In the genomic region with DNA sequence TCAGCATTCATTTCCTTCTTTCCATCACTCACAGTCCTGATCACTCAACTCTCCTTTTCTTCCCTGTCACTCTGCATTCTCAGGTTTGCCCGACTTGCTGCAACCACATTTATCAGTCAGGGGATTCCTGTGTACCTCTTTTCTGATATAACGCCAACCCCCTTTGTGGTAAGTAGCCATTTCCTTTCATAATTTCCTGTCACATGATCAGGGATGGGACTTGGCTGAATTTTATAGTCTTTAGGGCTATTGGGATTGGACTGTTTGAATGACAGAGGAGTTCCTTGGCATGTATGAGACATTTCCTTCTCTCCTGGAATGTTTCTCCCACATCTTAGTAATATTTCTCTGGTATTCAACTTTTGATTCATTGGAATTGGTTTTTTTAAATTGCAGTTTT, we compare ENCODE assay signal across 10 cellular contexts. TPM values are rescaled to one million over a fixed set of nuclear protein-coding genes. Genes with fewer than 3 reads are reported as not detected.
DNase-seq lines count a peak whose midpoint lies in the region; ATAC-seq and TF ChIP-seq lines count a peak whose summit lies in the region.
"Had no signal": no experiment of that assay in that cellular context is flagged by ENCODE, and none has a peak within 500 bp of the region (broad histone marks: within the 10 kb centered on the region; RNA-seq: fewer than 3 reads in every experiment).

No MANE protein-coding gene starts in this region.

- H2BK5ac ChIP-seq in neuronal stem cell (ENCODE audit: low read length) = no peak overlapping the region

- TF ChIP-seq POLR2A in NB4 (IDR thresholded peaks at IDR 0.05; ENCODE audit: extremely low read depth, insufficient read length) = no peak

- no CpG with 5 or more reads among the region's 2 CpGs for WGBS in neuronal stem cell (ENCODE audit: extremely low coverage in 2 of 2, insufficient read length in 2 of 2, insufficient replicate concordance in 1 of 2), 2 donors

- H3K27me3 ChIP-seq in neuronal stem cell (ENCODE audit: control insufficient read depth in 3 of 3, insufficient read depth in 3 of 3, low read depth in 1 of 3, low read length in 3 of 3) = no peaks in the 10 kb centered on the region
- H3K27me3 ChIP-seq: SJCRH30 had no signal

- DNase-seq in EL (peak; percentile 81), NB4 (ENCODE audit: low read depth) (peak; percentile 76), cardiac fibroblast (ENCODE audit: low read depth in 2 of 2) (peak; percentile 90), neuronal stem cell (ENCODE audit: low spot score) (no peak), DMS 273 (lab: John Stamatoyannopoulos, UW; ENCODE audit: unreplicated experiment) (no peak), DMS153 (lab: John Stamatoyannopoulos, UW) (no peak), ureter (ENCODE audit: low spot score) (no peak)
- DNase-seq: activated naive CD4-positive, alpha-beta T cell; SJCRH30 had no signal

- H2BK12ac ChIP-seq in neuronal stem cell (ENCODE audit: low read length) = no peak overlapping the region

- no peak overlapping the region for H2BK15ac ChIP-seq in neuronal stem cell (ENCODE audit: low read length)

- no peak overlapping the region for H3K4me2 ChIP-seq in neuronal stem cell (ENCODE audit: insufficient read depth, low read length, poor library complexity, severe bottlenecking)

- no peak overlapping the region for H4K91ac ChIP-seq in neuronal stem cell (ENCODE audit: low read depth, low read length, poor library complexity)

- H3K9me3 ChIP-seq in neuronal stem cell (replicated peaks in 1 of 2; ENCODE audit: control insufficient read depth in 2 of 2, insufficient read depth in 1 of 2, low read depth in 1 of 2, low read length in 2 of 2) = no peaks in the 10 kb centered on the region
- H3K9me3 ChIP-seq: SJCRH30 had no signal

- no peak overlapping the region for H2BK120ac ChIP-seq in neuronal stem cell (ENCODE audit: low read depth, low read length)

- no peak overlapping the region for H3K9ac ChIP-seq in neuronal stem cell (ENCODE audit: low read depth, low read length, poor library complexity)

- H3K4ac ChIP-seq in neuronal stem cell (ENCODE audit: low read length) = no peak overlapping the region

- TF ChIP-seq CTCF in NB4 (IDR thresholded peaks at IDR 0.05; ENCODE audit: low read depth, low read length) (no peak), cardiac fibroblast (IDR thresholded peaks at IDR 0.05; ENCODE audit: low read depth, low read length) (no peak)

- H3K18ac ChIP-seq in neuronal stem cell (ENCODE audit: low read length) = no peak overlapping the region

- H3K23ac ChIP-seq in neuronal stem cell (ENCODE audit: low read depth, low read length, poor library complexity) = no peak overlapping the region

- H3K4me3 ChIP-seq in NB4 (ENCODE audit: low read depth, low read length) (no peak overlapping the region), cardiac fibroblast (replicated peaks in 1 of 2; ENCODE audit: low read depth in 2 of 2, low read length in 2 of 2) (no peak overlapping the region), neuronal stem cell (ENCODE audit: low read length in 2 of 2) (no peak overlapping the region)
- H3K4me3 ChIP-seq: SJCRH30 had no signal

- no peak overlapping the region for H3K14ac ChIP-seq in neuronal stem cell (ENCODE audit: low read length)

- H3K4me1 ChIP-seq in neuronal stem cell (ENCODE audit: control insufficient read depth in 2 of 2, insufficient read depth in 1 of 2, low read depth in 1 of 2, low read length in 2 of 2) = peaks cover 2 to 5% of the 10 kb centered on the region in 2 donors
- H3K4me1 ChIP-seq: SJCRH30 had no signal

- peaks cover 11 to 68% of the 10 kb centered on the region in 2 donors for H3K36me3 ChIP-seq in neuronal stem cell (replicated peaks in 1 of 2; ENCODE audit: control insufficient read depth in 2 of 2, insufficient read depth in 2 of 2, low read length in 2 of 2)

- peak overlapping the region; percentile 10 for H2AFZ ChIP-seq in neuronal stem cell (ENCODE audit: low read length)

- no peak overlapping the region for H2AK5ac ChIP-seq in neuronal stem cell (ENCODE audit: low read depth, low read length)

- no peak overlapping the region for H3K27ac ChIP-seq in neuronal stem cell (replicated peaks; ENCODE audit: low read length)
- H3K27ac ChIP-seq: SJCRH30 had no signal

- no peak for ATAC-seq in GM18502 (IDR thresholded peaks at IDR 0.05; ENCODE audit: poor library complexity, unreplicated experiment)

- H4K8ac ChIP-seq in neuronal stem cell (ENCODE audit: low read depth, low read length) = no peak overlapping the region

- no peaks in the 10 kb centered on the region for H3K79me1 ChIP-seq in neuronal stem cell (ENCODE audit: low read depth, low read length)

RNA-seq across cellular contexts. Expression of gene PGM2, which starts 11.0 kb away (rescaled TPM):
- 8.1 TPM for polyA plus RNA-seq in neuronal stem cell (2013, experiment 1 of 2)
- polyA plus RNA-seq in neuronal stem cell (2013, experiment 2 of 2) = 8.5 TPM
- 62.6 TPM for total RNA-seq in ureter

RNA-seq across cellular contexts. Expression of gene TBC1D1, which starts 53.4 kb away (rescaled TPM):
- polyA plus RNA-seq in neuronal stem cell (2013, experiment 1 of 2) = 124 TPM
- 123 TPM for polyA plus RNA-seq in neuronal stem cell (2013, experiment 2 of 2)
- total RNA-seq in ureter = 191 TPM

Comparison
In these comparisons a context has a peak if more than half of its experiments do, and no peak if none do; other contexts are left out.
1. DNase-seq: peak in EL (single experiment), NB4 (single experiment) and cardiac fibroblast (2 of 2); none in neuronal stem cell (single experiment), DMS 273 (single experiment), DMS153 (single experiment) and ureter (single experiment).